Comparison of ENCODE assay signal across 1 cellular context in the genomic region with DNA sequence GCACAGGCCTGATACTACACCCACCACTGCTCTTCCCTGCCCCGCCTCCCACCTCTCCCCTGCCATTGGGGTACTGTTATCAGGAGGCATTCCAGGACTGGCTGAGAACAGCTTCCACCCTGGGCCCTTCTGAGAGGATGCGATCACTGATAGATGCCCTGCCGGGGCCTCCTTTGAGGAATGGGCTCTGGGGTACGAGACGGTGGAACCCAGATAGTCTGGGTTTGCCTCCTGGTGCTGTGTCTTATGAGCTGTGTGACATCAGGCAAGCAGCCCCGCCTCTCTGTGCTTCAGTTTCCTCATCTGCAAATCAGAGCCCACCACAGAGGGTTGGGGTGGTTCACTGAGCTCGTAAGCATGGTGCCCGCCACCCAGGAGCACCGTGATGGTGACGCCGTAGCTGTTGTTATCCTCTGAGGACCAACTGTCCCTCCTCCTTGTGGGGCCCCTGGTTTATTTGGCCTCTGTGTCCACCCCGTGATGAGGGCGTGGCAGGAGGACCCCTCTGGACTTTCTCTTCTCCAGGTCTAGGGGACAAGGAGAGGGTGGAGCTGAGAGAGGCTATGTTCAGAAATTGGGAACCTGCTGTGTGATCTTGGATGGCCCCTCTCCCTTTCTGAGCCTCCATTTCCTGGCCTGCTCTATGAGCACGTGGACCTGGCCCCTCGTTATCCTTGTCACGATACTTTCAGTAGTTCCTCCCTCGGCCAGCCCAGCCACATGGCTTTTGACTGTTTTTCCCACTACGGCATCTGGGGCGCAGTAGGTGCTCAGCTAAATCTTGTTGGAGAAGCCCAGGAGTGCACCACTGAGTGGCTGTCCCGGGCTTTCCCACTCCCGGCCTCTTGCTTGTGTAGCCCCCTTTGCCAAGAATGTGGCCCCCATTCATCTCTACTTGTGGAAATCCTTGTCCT.
TF ChIP-seq lines count a peak whose summit lies in the region.

No MANE protein-coding gene starts in this region.

TF ChIP-seq in K562, 482 proteins besides CTCF, POLR2A, EP300 and RAD21:
- TF ChIP-seq, protein P1, sequence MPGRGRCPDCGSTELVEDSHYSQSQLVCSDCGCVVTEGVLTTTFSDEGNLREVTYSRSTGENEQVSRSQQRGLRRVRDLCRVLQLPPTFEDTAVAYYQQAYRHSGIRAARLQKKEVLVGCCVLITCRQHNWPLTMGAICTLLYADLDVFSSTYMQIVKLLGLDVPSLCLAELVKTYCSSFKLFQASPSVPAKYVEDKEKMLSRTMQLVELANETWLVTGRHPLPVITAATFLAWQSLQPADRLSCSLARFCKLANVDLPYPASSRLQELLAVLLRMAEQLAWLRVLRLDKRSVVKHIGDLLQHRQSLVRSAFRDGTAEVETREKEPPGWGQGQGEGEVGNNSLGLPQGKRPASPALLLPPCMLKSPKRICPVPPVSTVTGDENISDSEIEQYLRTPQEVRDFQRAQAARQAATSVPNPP (IDR thresholded peaks at IDR 0.05; ENCODE audit: borderline replicate concordance, insufficient read depth, insufficient read length), result no peak
- TF ChIP-seq BCOR (IDR thresholded peaks at IDR 0.05), result peak; percentile 34; the same call in 1 of the 2 replicates
- no peak for TF ChIP-seq HNRNPH1 (optimal IDR thresholded peaks at IDR 0.05; ENCODE audit: low read depth, low read length)
- no peak for TF ChIP-seq ZNF583 (CRISPR knock-in tag; IDR thresholded peaks at IDR 0.05)
- TF ChIP-seq THRA (IDR thresholded peaks at IDR 0.05), result no peak
- TF ChIP-seq PTTG1 (tag; IDR thresholded peaks at IDR 0.05; ENCODE audit: low read depth), result no peak
- no peak for TF ChIP-seq ZNF282 (CRISPR knock-in tag; IDR thresholded peaks at IDR 0.05)
- peak in 1 of 2 experiments; percentile 23 for TF ChIP-seq E2F6 (IDR thresholded peaks at IDR 0.05; ENCODE audit: borderline replicate concordance in 1 of 2, extremely low read depth in 1 of 2, insufficient read depth in 1 of 2, insufficient read length in 1 of 2, low read depth in 1 of 2, low read length in 1 of 2, poor library complexity in 1 of 2, severe bottlenecking in 1 of 2)
- no peak for TF ChIP-seq ZC3H11A (IDR thresholded peaks at IDR 0.05; ENCODE audit: low read depth, low read length)
- no peak for TF ChIP-seq SAFB2 (IDR thresholded peaks at IDR 0.05; ENCODE audit: borderline replicate concordance, low read depth, low read length, severe bottlenecking)
- no peak for TF ChIP-seq U2AF1 (optimal IDR thresholded peaks at IDR 0.05; ENCODE audit: low read depth, low read length)
- TF ChIP-seq ZBTB1 (CRISPR knock-in tag; IDR thresholded peaks at IDR 0.05; ENCODE audit: borderline replicate concordance, low read depth), result no peak
- no peak for TF ChIP-seq ZNF12 (CRISPR knock-in tag; IDR thresholded peaks at IDR 0.05)
- no peak for TF ChIP-seq ZNF717 (CRISPR knock-in tag; IDR thresholded peaks at IDR 0.05)
- TF ChIP-seq CCAR2 (IDR thresholded peaks at IDR 0.05; ENCODE audit: low read depth, low read length), result no peak
- no peak for TF ChIP-seq KLF16 (IDR thresholded peaks at IDR 0.05)
- no peak for TF ChIP-seq RBM25 (IDR thresholded peaks at IDR 0.05; ENCODE audit: low read depth, low read length, severe bottlenecking)
- peak; percentile 45; the same call in 1 of the 2 replicates for TF ChIP-seq MAX (CRISPR knock-in tag; IDR thresholded peaks at IDR 0.05)
- no peak for TF ChIP-seq IRF2 (CRISPR knock-in tag; IDR thresholded peaks at IDR 0.05)
- no peak for TF ChIP-seq POLR2G (IDR thresholded peaks at IDR 0.05; ENCODE audit: low read depth, low read length)
- no peak for TF ChIP-seq ZBTB33 (CRISPR knock-in tag; IDR thresholded peaks at IDR 0.05)
- TF ChIP-seq RB1 (IDR thresholded peaks at IDR 0.05; ENCODE audit: low read depth), result no peak
- no peak for TF ChIP-seq TRIM25 (IDR thresholded peaks at IDR 0.05; ENCODE audit: borderline replicate concordance)
